ENCODE assay signal across 24 cellular contexts in the genomic region with DNA sequence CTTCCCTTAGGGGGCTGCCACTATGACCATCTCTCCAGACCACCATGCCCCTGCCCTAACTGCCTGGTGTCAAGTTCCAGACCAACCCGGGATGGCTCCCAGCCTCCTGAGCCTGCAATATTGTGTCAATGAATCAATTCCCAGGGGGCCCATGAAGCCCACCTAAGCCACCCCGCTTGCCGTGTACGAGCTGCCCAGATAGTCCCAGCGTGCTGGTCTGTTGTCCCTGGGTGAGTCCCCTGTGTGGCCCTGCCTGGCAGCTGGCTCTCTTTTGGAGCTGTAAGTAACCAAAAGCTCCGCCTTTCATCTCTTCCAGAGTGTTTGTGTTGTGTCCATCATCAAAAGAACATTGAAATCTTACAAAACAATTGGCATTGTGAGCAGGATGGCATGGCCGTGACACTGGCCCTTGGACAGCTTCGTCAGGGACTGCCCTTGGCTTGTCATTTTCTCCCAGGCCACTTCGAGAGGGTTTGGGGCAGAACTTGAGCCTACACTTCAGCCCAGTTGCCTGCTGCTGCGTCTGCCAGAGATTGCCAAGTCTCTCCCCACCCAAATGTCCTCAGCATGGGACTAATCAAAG. TPM values are rescaled to one million over a fixed set of nuclear protein-coding genes. Genes with fewer than 3 reads are reported as not detected.
"Had no signal": no experiment of that assay in that cellular context is flagged by ENCODE, and none has a peak within 500 bp of the region (broad histone marks: within the 10 kb centered on the region; RNA-seq: fewer than 3 reads in every experiment).

No MANE protein-coding gene starts in this region.

- H3K27me3 ChIP-seq: ascending aorta, brain microvascular endothelial cell, esophagus muscularis mucosa, right atrium auricular region, tibial nerve, uterus had no signal

- DNase-seq: activated CD4-positive, alpha-beta T cell treated with anti-CD3 and anti-CD28 coated beads, Interleukin-2, amount 10 ng/mL, durations not matched to agents 7 days and 5 days; activated CD8-positive, alpha-beta memory T cell treated with anti-CD3 and anti-CD28 coated beads, Interleukin-2, amount 10 ng/mL, durations not matched to agents 7 days and 5 days; activated CD8-positive, alpha-beta T cell treated with anti-CD3 and anti-CD28 coated beads for 36 hours; activated T-cell treated with anti-CD3 and anti-CD28 coated beads for 4 hours; brain microvascular endothelial cell; central memory CD4-positive, alpha-beta T cell; effector memory CD8-positive, alpha-beta T cell; left cardiac atrium; stimulated activated CD4-positive, alpha-beta T cell treated with anti-CD3 and anti-CD28 coated beads, Interleukin-4, amount 100 ng/mL, for 4 hours; stimulated activated naive CD8-positive, alpha-beta T cell treated with anti-CD3 and anti-CD28 coated beads, Interleukin-15, Interleukin-2, amounts not matched to agents 100 U/mL and 50 U/mL, for 24 hours; SW 1271; uterus had no signal

- H3K4me3 ChIP-seq: ascending aorta, esophagus muscularis mucosa, mucosa of descending colon, psoas muscle, right atrium auricular region, tibial nerve, uterus had no signal

- H3K4me1 ChIP-seq: ascending aorta, esophagus muscularis mucosa, psoas muscle, right atrium auricular region, tibial nerve, uterus had no signal

- H3K27ac ChIP-seq: ascending aorta, brain microvascular endothelial cell, esophagus muscularis mucosa, psoas muscle, right atrium auricular region, tibial nerve, uterus, VCaP had no signal

- H3K36me3 ChIP-seq: ascending aorta, brain microvascular endothelial cell, esophagus muscularis mucosa, right atrium auricular region, tibial nerve, uterus had no signal

- H3K9me3 ChIP-seq: ascending aorta, esophagus muscularis mucosa, mucosa of descending colon, psoas muscle, right atrium auricular region, tibial nerve, uterus had no signal

RNA-seq across cellular contexts. Expression of gene MAL, which starts 11.3 kb away (rescaled TPM):
- total RNA-seq: ascending aorta, dermis microvascular lymphatic vessel endothelial cell, frontal cortex, liver, osteocyte, subcutaneous adipose tissue had no signal
